Comparison of ENCODE assay signal across 1 cellular context in the genomic region with DNA sequence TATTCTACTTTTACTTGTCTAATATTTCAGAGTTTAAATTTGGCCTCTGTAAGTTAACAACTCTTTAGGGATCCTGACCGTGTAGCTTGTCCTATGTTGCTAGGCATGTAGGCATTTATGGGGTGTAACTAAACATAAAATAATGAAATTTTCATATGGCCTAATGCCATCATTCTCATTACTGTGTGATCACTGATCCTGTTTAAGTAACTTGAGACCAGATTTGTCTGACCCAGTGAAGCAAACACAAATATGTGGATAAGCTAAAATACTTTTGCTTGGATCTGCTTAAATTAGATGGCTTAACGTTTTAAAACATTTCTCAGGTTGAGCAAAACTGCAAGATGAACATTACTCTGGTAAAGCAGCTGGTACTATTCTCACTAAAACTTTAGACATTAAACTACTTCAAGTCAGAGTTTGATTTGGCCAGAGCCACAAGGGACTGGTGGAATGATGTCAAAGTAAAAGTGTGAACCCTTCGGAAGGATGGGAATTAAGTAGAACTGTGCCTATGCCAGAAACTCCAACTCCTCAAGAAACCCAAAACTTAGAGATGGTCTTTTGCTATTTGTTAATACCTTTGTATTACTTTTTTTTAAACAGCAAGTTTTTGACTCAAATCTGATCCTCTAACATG.
TF ChIP-seq lines count a peak whose summit lies in the region.

No MANE protein-coding gene starts in this region.

TF ChIP-seq in SK-N-SH treated with all-trans-retinoic acid at 6 μM for 48 hours, 23 proteins besides CTCF, POLR2A, EP300 and RAD21 (continued from another document):
- TF ChIP-seq CREB5 (CRISPR knock-in tag; IDR thresholded peaks at IDR 0.05; ENCODE audit: low read depth) (no peak), ISL1 (CRISPR knock-in tag; IDR thresholded peaks at IDR 0.05) (no peak), ESRRG (CRISPR knock-in tag; IDR thresholded peaks at IDR 0.05) (no peak), CSRNP3 (CRISPR knock-in tag; IDR thresholded peaks at IDR 0.05) (no peak), ZNF70 (CRISPR knock-in tag; IDR thresholded peaks at IDR 0.05) (no peak), ZC3H10 (CRISPR knock-in tag; IDR thresholded peaks at IDR 0.05) (no peak), CSDC2 (CRISPR knock-in tag; IDR thresholded peaks at IDR 0.05) (no peak), SNAI2 (CRISPR knock-in tag; IDR thresholded peaks at IDR 0.05) (no peak), OSR1 (CRISPR knock-in tag; IDR thresholded peaks at IDR 0.05) (no peak), GLIS3 (CRISPR knock-in tag; IDR thresholded peaks at IDR 0.05) (no peak), ARNTL (CRISPR knock-in tag; IDR thresholded peaks at IDR 0.05; ENCODE audit: borderline replicate concordance, low read depth) (no peak), PATZ1 (CRISPR knock-in tag; IDR thresholded peaks at IDR 0.05; ENCODE audit: borderline replicate concordance) (no peak), TOX (CRISPR knock-in tag; IDR thresholded peaks at IDR 0.05; ENCODE audit: borderline replicate concordance) (no peak)
- TF ChIP-seq, protein P1, sequence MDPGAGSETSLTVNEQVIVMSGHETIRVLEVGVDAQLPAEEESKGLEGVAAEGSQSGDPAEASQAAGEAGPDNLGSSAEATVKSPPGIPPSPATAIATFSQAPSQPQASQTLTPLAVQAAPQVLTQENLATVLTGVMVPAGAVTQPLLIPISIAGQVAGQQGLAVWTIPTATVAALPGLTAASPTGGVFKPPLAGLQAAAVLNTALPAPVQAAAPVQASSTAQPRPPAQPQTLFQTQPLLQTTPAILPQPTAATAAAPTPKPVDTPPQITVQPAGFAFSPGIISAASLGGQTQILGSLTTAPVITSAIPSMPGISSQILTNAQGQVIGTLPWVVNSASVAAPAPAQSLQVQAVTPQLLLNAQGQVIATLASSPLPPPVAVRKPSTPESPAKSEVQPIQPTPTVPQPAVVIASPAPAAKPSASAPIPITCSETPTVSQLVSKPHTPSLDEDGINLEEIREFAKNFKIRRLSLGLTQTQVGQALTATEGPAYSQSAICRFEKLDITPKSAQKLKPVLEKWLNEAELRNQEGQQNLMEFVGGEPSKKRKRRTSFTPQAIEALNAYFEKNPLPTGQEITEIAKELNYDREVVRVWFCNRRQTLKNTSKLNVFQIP (CRISPR knock-in tag; IDR thresholded peaks at IDR 0.05; ENCODE audit: borderline replicate concordance, low read depth) = no peak
